ENCODE assay signal across 1 cellular context in genomic region chr10:118341678-118342637, GRCh38.
A peak's percentile ranks its signal among the peaks of the same experiment; 100 is the strongest.
TF ChIP-seq lines count a peak whose summit lies in the region.

Gene FAM204A, minus strand, starts transcription at chr10:118342324. Its CDS starts 5,909 bp downstream, at chr10:118336415.

TF ChIP-seq in HCT116, 20 proteins besides CTCF, POLR2A, EP300 and RAD21 (continued from another document):
- no peak for TF ChIP-seq ATF3 (IDR thresholded peaks at IDR 0.05)
- TF ChIP-seq EZH2 (IDR thresholded peaks at IDR 0.05): no peak
- TF ChIP-seq SP1 (IDR thresholded peaks at IDR 0.05; ENCODE audit: low read depth): peak; percentile 99
- TF ChIP-seq, protein P1, sequence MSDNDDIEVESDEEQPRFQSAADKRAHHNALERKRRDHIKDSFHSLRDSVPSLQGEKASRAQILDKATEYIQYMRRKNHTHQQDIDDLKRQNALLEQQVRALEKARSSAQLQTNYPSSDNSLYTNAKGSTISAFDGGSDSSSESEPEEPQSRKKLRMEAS (IDR thresholded peaks at IDR 0.05): no peak
- no peak for TF ChIP-seq ZNF274 (IDR thresholded peaks at IDR 0.05; ENCODE audit: low read depth, low read length)
- peak; percentile 82 for TF ChIP-seq TCF7L2 (IDR thresholded peaks at IDR 0.05; ENCODE audit: borderline replicate concordance, extremely low read depth, insufficient read depth, insufficient read length)
- TF ChIP-seq ZFX (IDR thresholded peaks at IDR 0.05): peak; percentile 77
